7 cellular contexts compared by ENCODE assay signal in genomic region chr19:32674959-32675719, GRCh38.
A peak's percentile ranks its signal among the peaks of the same experiment; 100 is the strongest.
DNase-seq lines count a peak whose midpoint lies in the region; ATAC-seq and TF ChIP-seq lines count a peak whose summit lies in the region.

Gene ANKRD27 (minus strand): TSS chr19:32675180. CDS start chr19:32659015, 16,165 bp downstream.

- ATAC-seq in GM18508 (IDR thresholded peaks at IDR 0.05; ENCODE audit: insufficient read depth, unreplicated experiment), result peak; percentile 95
- ATAC-seq in HG03025 (IDR thresholded peaks at IDR 0.05; ENCODE audit: low FRiP score, unreplicated experiment), result peak; percentile 95

- H3K4me3 ChIP-seq in astrocyte of the spinal cord (ENCODE audit: low read depth, low read length) (peak within 1 kb of the TSS; percentile 75), retinal pigment epithelial cell (ENCODE audit: low read length) (peak within 1 kb of the TSS; percentile 76)

- DNase-seq in NCI-H2081 (lab: John Stamatoyannopoulos, UW), result peak; percentile 98
- peak; percentile 98 for DNase-seq in T1000 (lab: John Stamatoyannopoulos, UW)
- DNase-seq in astrocyte of the spinal cord (ENCODE audit: low read depth, low spot score), result peak; percentile 98
- DNase-seq in hippocampal formation (lab: John Stamatoyannopoulos, UW), result peak; percentile 97 to 98
- peak; percentile 86 for DNase-seq in retinal pigment epithelial cell (ENCODE audit: low read depth)

- TF ChIP-seq CTCF in astrocyte of the spinal cord (IDR thresholded peaks at IDR 0.05; ENCODE audit: low read depth, low read length) (no peak), retinal pigment epithelial cell (conservative IDR thresholded peaks at IDR 0.05; ENCODE audit: low read depth, low read length) (no peak)

- in situ Hi-C loops in astrocyte of the spinal cord (cut with HindIII; ENCODE audit: low sequenced_read_pairs), result no loop called here

Comparison
In these comparisons a context has a peak if more than half of its experiments do, and no peak if none do; other contexts are left out.
1. Peak in every context shown above with its lines: DNase-seq, ATAC-seq and H3K4me3 ChIP-seq.